ENCODE assay signal across 12 cellular contexts in genomic region chr2:191385416-191386160, GRCh38.
A peak's percentile ranks its signal among the peaks of the same experiment; 100 is the strongest.
DNase-seq lines count a peak whose midpoint lies in the region; ATAC-seq and TF ChIP-seq lines count a peak whose summit lies in the region.
"Had no signal": no experiment of that assay in that cellular context is flagged by ENCODE, and none has a peak within 500 bp of the region (broad histone marks: within the 10 kb centered on the region; RNA-seq: fewer than 3 reads in every experiment).

No MANE protein-coding gene starts in this region.

- H3K4me1 ChIP-seq in upper lobe of right lung (peaks cover 26% of the 10 kb centered on the region), SK-N-SH (ENCODE audit: control insufficient read depth in 1 of 2, insufficient read depth in 2 of 2, low read depth in 1 of 2, low read length in 1 of 2) (peaks cover 0 to 5% of the 10 kb centered on the region in 2 experiments; a peak in 3 of 4 replicates)

- no peaks in the 10 kb centered on the region for H3K36me3 Mint-ChIP-seq in dendritic cell treated with granulocyte-macrophage colony-stimulating factor and Interleukin-4, amounts not matched to agents 40 ng/mL and 50 ng/mL, for 4 days (ENCODE audit: low read depth)
- H3K36me3 Mint-ChIP-seq: natural killer cell had no signal

- POLR2A ChIA-PET in SK-N-SH (lab: Yijun Ruan, JAX) = no interaction called here

- H3K36me3 ChIP-seq in upper lobe of right lung (peaks cover 58% of the 10 kb centered on the region), SK-N-SH (replicated peaks in 1 of 2; ENCODE audit: control insufficient read depth in 1 of 2, insufficient read depth in 2 of 2, low read length in 1 of 2) (peaks cover 33 to 65% of the 10 kb centered on the region in 2 experiments)

- WGBS in SK-N-SH (ENCODE audit: low lambda C conversion rate) = 84% methylated on average over 6 of the region's 6 CpGs

- TF ChIP-seq CTCF in upper lobe of right lung (IDR thresholded peaks at IDR 0.05) (no peak), SK-N-SH (IDR thresholded peaks at IDR 0.05) (no peak)

- peak; percentile 24 for DNase-seq in stimulated activated CD4-positive, alpha-beta T cell treated with anti-CD3 and anti-CD28 coated beads, Interleukin-1b, Interleukin-23, amount 100 ng/mL, for 48 hours
- DNase-seq in stimulated activated CD4-positive, alpha-beta T cell treated with anti-CD3 and anti-CD28 coated beads, Interleukin-4, amount 100 ng/mL, for 24 hours = no peak
- DNase-seq in upper lobe of right lung (no peak), SK-N-SH (no peak), AG20443 (ENCODE audit: low spot score) (no peak)
- DNase-seq: activated effector memory CD4-positive, alpha-beta T cell treated with anti-CD3 and anti-CD28 coated beads, Interleukin-2, amount 50 U/mL, for 16 hours; natural killer cell; stimulated activated CD4-positive, alpha-beta T cell treated with anti-CD3 and anti-CD28 coated beads, Interleukin-2, amount 100 ng/mL, for 48 hours; T1000 had no signal

- ATAC-seq in HG03432 (IDR thresholded peaks at IDR 0.05; ENCODE audit: unreplicated experiment) (peak; percentile 81), upper lobe of right lung (peak; percentile 69), HG02981 (IDR thresholded peaks at IDR 0.05; ENCODE audit: unreplicated experiment) (no peak)
- ATAC-seq: natural killer cell had no signal

- CTCF ChIA-PET in SK-N-SH (lab: Yijun Ruan, JAX) = interaction anchor here (1.0 to 2.0 kb wide), 7 partner anchors 11 to 167 kb away, joined by 3 to 6 read pairs (median 4); no protein-coding TSS in a partner anchor

- H3K4me3 ChIP-seq in upper lobe of right lung (no peak overlapping the region), SK-N-SH (ENCODE audit: low read depth in 2 of 2, low read length in 1 of 2) (no peak overlapping the region)

- peaks cover 25% of the 10 kb centered on the region for H3K4me1 Mint-ChIP-seq in dendritic cell treated with granulocyte-macrophage colony-stimulating factor and Interleukin-4, amounts not matched to agents 40 ng/mL and 50 ng/mL, for 4 days (ENCODE audit: low read depth)
- H3K4me1 Mint-ChIP-seq: natural killer cell had no signal

- no peak overlapping the region for H2AFZ ChIP-seq in SK-N-SH (ENCODE audit: low read depth)

- H3K27ac ChIP-seq in upper lobe of right lung (no peak overlapping the region), SK-N-SH (ENCODE audit: low read depth in 2 of 2, low read length in 1 of 2) (peak overlapping the region in 1 of 2 experiments; percentile 57; a peak in 1 of 4 replicates)

- no peak for TF ChIP-seq EP300 in SK-N-SH (IDR thresholded peaks at IDR 0.05; ENCODE audit: borderline replicate concordance in 1 of 2, low read depth in 1 of 2, low read length in 1 of 2)

- peaks cover 5% of the 10 kb centered on the region for H3F3A ChIP-seq in SK-N-SH (replicated peaks; ENCODE audit: insufficient read depth)

- H3K79me2 ChIP-seq in SK-N-SH (ENCODE audit: insufficient read depth) = 0 out of 2 replicates have a peak, but pooled peaks cover 5% of the 10 kb centered on the region

- H3K27me3 ChIP-seq in upper lobe of right lung (no peaks in the 10 kb centered on the region), SK-N-SH (ENCODE audit: insufficient read depth) (no peaks in the 10 kb centered on the region)

- H3K9me3 Mint-ChIP-seq in dendritic cell treated with granulocyte-macrophage colony-stimulating factor and Interleukin-4, amounts not matched to agents 40 ng/mL and 50 ng/mL, for 4 days = no peaks in the 10 kb centered on the region
- H3K9me3 Mint-ChIP-seq: natural killer cell had no signal

- H3K27ac Mint-ChIP-seq in dendritic cell treated with granulocyte-macrophage colony-stimulating factor and Interleukin-4, amounts not matched to agents 40 ng/mL and 50 ng/mL, for 4 days = peak overlapping the region; percentile 73
- H3K27ac Mint-ChIP-seq: natural killer cell had no signal

- no peaks in the 10 kb centered on the region for H3K9me2 ChIP-seq in SK-N-SH

- H3K27me3 Mint-ChIP-seq in dendritic cell treated with granulocyte-macrophage colony-stimulating factor and Interleukin-4, amounts not matched to agents 40 ng/mL and 50 ng/mL, for 4 days = no peaks in the 10 kb centered on the region

- H3K4me2 ChIP-seq in SK-N-SH = no peak overlapping the region

- no peaks in the 10 kb centered on the region for H4K20me1 ChIP-seq in SK-N-SH (ENCODE audit: insufficient read depth)

- H3K9ac ChIP-seq in SK-N-SH = no peak overlapping the region

- no peak overlapping the region for H3K4me3 Mint-ChIP-seq in dendritic cell treated with granulocyte-macrophage colony-stimulating factor and Interleukin-4, amounts not matched to agents 40 ng/mL and 50 ng/mL, for 4 days
- H3K4me3 Mint-ChIP-seq: natural killer cell had no signal

- H3K9me3 ChIP-seq in upper lobe of right lung (no peaks in the 10 kb centered on the region), SK-N-SH (no peaks in the 10 kb centered on the region)

- intact Hi-C loops in dendritic cell treated with granulocyte-macrophage colony-stimulating factor and Interleukin-4, amounts not matched to agents 40 ng/mL and 50 ng/mL, for 4 days (cut with micrococcal nuclease) = no loop called here
- intact Hi-C loops in upper lobe of right lung (cut with DNase I) = no loop called here

- TF ChIP-seq RAD21 in SK-N-SH (IDR thresholded peaks at IDR 0.05; ENCODE audit: low read length) = no peak

TF ChIP-seq in SK-N-SH, 30 proteins besides CTCF, POLR2A, EP300 and RAD21:
- TF ChIP-seq RFX5 (IDR thresholded peaks at IDR 0.05; ENCODE audit: low read length) (no peak), GABPA (IDR thresholded peaks at IDR 0.05; ENCODE audit: low read depth) (no peak), NFIC (IDR thresholded peaks at IDR 0.05; ENCODE audit: borderline replicate concordance) (no peak), SMC3 (IDR thresholded peaks at IDR 0.05; ENCODE audit: low read depth, low read length) (no peak), RXRA (IDR thresholded peaks at IDR 0.05; ENCODE audit: borderline replicate concordance, low read depth) (no peak)
- TF ChIP-seq, protein P1, sequence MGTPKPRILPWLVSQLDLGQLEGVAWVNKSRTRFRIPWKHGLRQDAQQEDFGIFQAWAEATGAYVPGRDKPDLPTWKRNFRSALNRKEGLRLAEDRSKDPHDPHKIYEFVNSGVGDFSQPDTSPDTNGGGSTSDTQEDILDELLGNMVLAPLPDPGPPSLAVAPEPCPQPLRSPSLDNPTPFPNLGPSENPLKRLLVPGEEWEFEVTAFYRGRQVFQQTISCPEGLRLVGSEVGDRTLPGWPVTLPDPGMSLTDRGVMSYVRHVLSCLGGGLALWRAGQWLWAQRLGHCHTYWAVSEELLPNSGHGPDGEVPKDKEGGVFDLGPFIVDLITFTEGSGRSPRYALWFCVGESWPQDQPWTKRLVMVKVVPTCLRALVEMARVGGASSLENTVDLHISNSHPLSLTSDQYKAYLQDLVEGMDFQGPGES (IDR thresholded peaks at IDR 0.05; ENCODE audit: low read depth, low read length) = no peak
